Comparison of ENCODE assay signal across 17 cellular contexts in genomic region chr12:52156310-52156709, GRCh38. TPM values are rescaled to one million over a fixed set of nuclear protein-coding genes. Genes with fewer than 3 reads are reported as not detected.
DNase-seq lines count a peak whose midpoint lies in the region; ATAC-seq, FAIRE-seq and TF ChIP-seq lines count a peak whose summit lies in the region.
"Had no signal": no experiment of that assay in that cellular context is flagged by ENCODE, and none has a peak within 500 bp of the region (broad histone marks: within the 10 kb centered on the region; RNA-seq: fewer than 3 reads in every experiment).

No MANE protein-coding gene starts in this region.

- H2AFZ ChIP-seq in GM23248, result no peak overlapping the region

- FAIRE-seq in A549 (lab: Jason Lieb, UNC), result no peak
- FAIRE-seq: endometrium, islet of Langerhans had no signal

- intact Hi-C loops in esophagus squamous epithelium (cut with DNase I), result loop anchor here (5.0 to 10.0 kb wide), 3 partner anchors 171 to 818 kb away; no protein-coding TSS in a partner anchor

- 56% methylated on average over 4 of the region's 4 CpGs for WGBS in A549 (ENCODE audit: missing lambda C conversion rate)
- 50 to 60% methylated on average over 4 of the region's 4 CpGs for WGBS in GM23248 (ENCODE audit: low coverage in 1 of 2, low lambda C conversion rate in 2 of 2, missing lambda C conversion rate in 2 of 2), 2 experiments
- 60 to 69% methylated on average over 4 of the region's 4 CpGs for WGBS in esophagus squamous epithelium, 2 donors

- TF ChIP-seq EP300 in A549 (IDR thresholded peaks at IDR 0.05), result no peak

- H3K36me3 ChIP-seq in GM23248 (ENCODE audit: low read depth), result no peaks in the 10 kb centered on the region
- no peaks in the 10 kb centered on the region for H3K36me3 ChIP-seq in RWPE2 (ENCODE audit: low read depth)
- no peaks in the 10 kb centered on the region for H3K36me3 ChIP-seq in esophagus squamous epithelium
- no peaks in the 10 kb centered on the region for H3K36me3 ChIP-seq in effector memory CD4-positive, alpha-beta T cell (ENCODE audit: control insufficient read depth, insufficient read depth, low read length)
- H3K36me3 ChIP-seq: BLaER1, thoracic aorta had no signal

- no peaks in the 10 kb centered on the region for H4K20me1 ChIP-seq in GM23248 (ENCODE audit: insufficient read depth)
- H4K20me1 ChIP-seq: BLaER1 had no signal

- no peak for TF ChIP-seq RAD21 in A549 (conservative IDR thresholded peaks at IDR 0.05 in 1 of 2, IDR thresholded peaks at IDR 0.05 in 1 of 2)

- TF ChIP-seq CTCF in A549 (IDR thresholded peaks at IDR 0.05) (no peak), RWPE2 (IDR thresholded peaks at IDR 0.05; ENCODE audit: poor library complexity, severe bottlenecking) (no peak), esophagus squamous epithelium (IDR thresholded peaks at IDR 0.05) (no peak)

- CTCF ChIA-PET in A549 (lab: Yijun Ruan, JAX), result interaction anchor here (0.6 to 19.3 kb wide), 48 partner anchors 9 to 824 kb away, joined by 3 to 833 read pairs (median 5); partner anchors contain the start of genes KRT7, KRT8, KRT82 and KRT83

- TF ChIP-seq POLR2A in A549 (IDR thresholded peaks at IDR 0.05; ENCODE audit: low read length) (no peak), esophagus squamous epithelium (IDR thresholded peaks at IDR 0.05) (no peak)

- H3K4me3 ChIP-seq in A549 (no peak overlapping the region), GM23248 (no peak overlapping the region), RWPE2 (ENCODE audit: severe bottlenecking) (no peak overlapping the region), esophagus squamous epithelium (no peak overlapping the region)
- H3K4me3 ChIP-seq in effector memory CD4-positive, alpha-beta T cell (ENCODE audit: insufficient read depth, low read depth, low read length, poor library complexity, severe bottlenecking), result no peak overlapping the region
- H3K4me3 ChIP-seq: BLaER1, thoracic aorta had no signal

- 0 out of 3 replicates have a peak, but pooled peaks cover 3% of the 10 kb centered on the region for H3K9me3 ChIP-seq in A549
- no peaks in the 10 kb centered on the region for H3K9me3 ChIP-seq in GM23248 (ENCODE audit: low read depth)
- H3K9me3 ChIP-seq in RWPE2 (ENCODE audit: severe bottlenecking), result no peaks in the 10 kb centered on the region
- no peaks in the 10 kb centered on the region for H3K9me3 ChIP-seq in esophagus squamous epithelium
- H3K9me3 ChIP-seq in effector memory CD4-positive, alpha-beta T cell (ENCODE audit: control insufficient read depth, low read length), result no peaks in the 10 kb centered on the region
- H3K9me3 ChIP-seq: BLaER1, SK-N-SH, thoracic aorta had no signal

- no peak overlapping the region for H3K9ac ChIP-seq in GM23248
- H3K9ac ChIP-seq: BLaER1, SK-N-SH had no signal

- in situ Hi-C loops in GM23248 (cut with MboI), result loop anchor here (10.0 kb wide), 1 partner anchor 718 kb away; no protein-coding TSS in a partner anchor

- no peaks in the 10 kb centered on the region for H3K79me2 ChIP-seq in GM23248 (ENCODE audit: insufficient read depth)

- peaks cover 63% of the 10 kb centered on the region for H3K4me1 ChIP-seq in A549
- peaks cover 9% of the 10 kb centered on the region for H3K4me1 ChIP-seq in GM23248 (ENCODE audit: insufficient read depth)
- H3K4me1 ChIP-seq in RWPE2 (ENCODE audit: insufficient read depth, poor library complexity, severe bottlenecking), result peaks cover 47% of the 10 kb centered on the region
- H3K4me1 ChIP-seq in esophagus squamous epithelium, result peaks cover 40 to 61% (median 42%) of the 10 kb centered on the region in 3 donors
- H3K4me1 ChIP-seq in effector memory CD4-positive, alpha-beta T cell (ENCODE audit: control insufficient read depth, insufficient read depth, low read length, poor library complexity, severe bottlenecking), result peaks cover 43% of the 10 kb centered on the region

- peak overlapping the region; percentile 100 for H3K27ac ChIP-seq in A549
- no peak overlapping the region for H3K27ac ChIP-seq in GM23248
- peak overlapping the region; percentile 100 for H3K27ac ChIP-seq in RWPE2 (ENCODE audit: poor library complexity, severe bottlenecking)
- H3K27ac ChIP-seq in esophagus squamous epithelium, result peak overlapping the region; percentile 79 to 100 (median 92)
- H3K27ac ChIP-seq in effector memory CD4-positive, alpha-beta T cell (ENCODE audit: insufficient read depth, low read length, poor library complexity, severe bottlenecking), result no peak overlapping the region
- H3K27ac ChIP-seq: BLaER1, thoracic aorta had no signal

- no peaks in the 10 kb centered on the region for H3K27me3 ChIP-seq in GM23248 (replicated peaks; ENCODE audit: insufficient read depth)
- no peaks in the 10 kb centered on the region for H3K27me3 ChIP-seq in RWPE2 (ENCODE audit: insufficient read depth, poor library complexity, severe bottlenecking)
- H3K27me3 ChIP-seq in esophagus squamous epithelium, result peaks cover 0 to 10% (median 0%) of the 10 kb centered on the region in 4 donors
- H3K27me3 ChIP-seq in effector memory CD4-positive, alpha-beta T cell (replicated peaks; ENCODE audit: control insufficient read depth, insufficient read depth, low read length, poor library complexity, severe bottlenecking), result no peaks in the 10 kb centered on the region
- H3K27me3 ChIP-seq: BLaER1 had no signal

- H3K4me2 ChIP-seq in A549 (no peak overlapping the region; the same call in 2 of the 3 replicates), GM23248 (ENCODE audit: unreplicated experiment) (no peak overlapping the region)
- H3K4me2 ChIP-seq: BLaER1, SK-N-SH had no signal

- H3F3A ChIP-seq in GM23248 (ENCODE audit: insufficient read depth), result no peaks in the 10 kb centered on the region

- H3K9me2 ChIP-seq in GM23248 (ENCODE audit: insufficient read depth), result no peaks in the 10 kb centered on the region
- H3K9me2 ChIP-seq: SK-N-SH had no signal

- DNase-seq in A549 (ENCODE audit: low read depth in 1 of 2, low spot score in 1 of 2) (peak in 1 of 2 experiments; percentile 61), GM23248 (peak; percentile 41), RWPE2 (ENCODE audit: low spot score) (no peak), esophagus squamous epithelium (lab: John Stamatoyannopoulos, UW) (no peak), OCI-M1 (lab: John Stamatoyannopoulos, UW) (no peak), mesenteric fat pad (ENCODE audit: low spot score) (no peak)
- no peak for DNase-seq in effector memory CD4-positive, alpha-beta T cell
- no peak for DNase-seq in activated CD4-positive, alpha-beta T cell treated with anti-CD3 and anti-CD28 coated beads, Interleukin-2, amount 50 U/mL, for 48 hours
- DNase-seq: cortex of kidney, foreskin melanocyte, GF-D8 had no signal

- ATAC-seq in A549, result no peak
- ATAC-seq in RWPE2 (ENCODE audit: low read depth), result no peak

- POLR2A ChIA-PET in A549 (lab: Yijun Ruan, JAX), result interaction anchor here (1.0 to 1.8 kb wide), 3 partner anchors 88 to 98 kb away, joined by 3 to 7 read pairs (median 3); no protein-coding TSS in a partner anchor

TF ChIP-seq in A549, 52 proteins besides CTCF, POLR2A, EP300 and RAD21:
- TF ChIP-seq NFE2L2 (conservative IDR thresholded peaks at IDR 0.05; ENCODE audit: low read length), result no peak
- TF ChIP-seq NR3C1 (IDR thresholded peaks at IDR 0.05), result no peak
- TF ChIP-seq FOXS1 (CRISPR knock-in tag; IDR thresholded peaks at IDR 0.05), result no peak
- TF ChIP-seq RCOR1 (IDR thresholded peaks at IDR 0.05; ENCODE audit: low read depth, low read length), result no peak

RNA-seq across cellular contexts. Expression of gene KRT80, which starts 35.5 kb away (rescaled TPM):
- polyA plus RNA-seq in A549 (2011; rRNA removed), result 59.8 and 63.1 TPM in 2 replicates
- 62.9 and 86.5 TPM in 2 replicates for polyA plus RNA-seq in A549 (2012; cell fraction: cytosol; rRNA removed)
- 87.4 and 102 TPM in 2 replicates for polyA plus RNA-seq in A549 (2012; cell fraction: nucleus; rRNA removed)
- 38.3 to 56.4 TPM (median 46.0 TPM) in 3 replicates for polyA plus RNA-seq in A549 (2017; fragmentation: RNase III; extraction: RNeasy Plus Mini Kit Qiagen cat#74134 plus additional on column Dnase treatment)
- 76.5 and 77.5 TPM in 2 replicates for polyA minus RNA-seq in A549 (2011; rRNA and poly(A)+ RNA removed)
- total RNA-seq in GM23248 (2014; rRNA removed; shearing (Covaris generic)), result 0.38 and 0.65 TPM in 2 replicates
- polyA plus RNA-seq in GM23248 (2016; fragmentation: Nextera tagmentation; extraction: Ambion mirVana), result 1.3 TPM in 2 replicates
- total RNA-seq in esophagus squamous epithelium, result 10 to 100 TPM; 11.4 to 39.6 (median 16.5) TPM
- total RNA-seq in mesenteric fat pad, result not detected
- total RNA-seq: H7 had no signal

Comparison
In these comparisons a context has a peak if more than half of its experiments do, and no peak if none do; other contexts are left out.
1. H3K27ac ChIP-seq: peak in A549 (2 of 2), RWPE2 (single experiment) and esophagus squamous epithelium (4 of 4); none in GM23248 (single experiment) and effector memory CD4-positive, alpha-beta T cell (single experiment).